Comparison of ENCODE assay signal across 1 cellular context in the genomic region with DNA sequence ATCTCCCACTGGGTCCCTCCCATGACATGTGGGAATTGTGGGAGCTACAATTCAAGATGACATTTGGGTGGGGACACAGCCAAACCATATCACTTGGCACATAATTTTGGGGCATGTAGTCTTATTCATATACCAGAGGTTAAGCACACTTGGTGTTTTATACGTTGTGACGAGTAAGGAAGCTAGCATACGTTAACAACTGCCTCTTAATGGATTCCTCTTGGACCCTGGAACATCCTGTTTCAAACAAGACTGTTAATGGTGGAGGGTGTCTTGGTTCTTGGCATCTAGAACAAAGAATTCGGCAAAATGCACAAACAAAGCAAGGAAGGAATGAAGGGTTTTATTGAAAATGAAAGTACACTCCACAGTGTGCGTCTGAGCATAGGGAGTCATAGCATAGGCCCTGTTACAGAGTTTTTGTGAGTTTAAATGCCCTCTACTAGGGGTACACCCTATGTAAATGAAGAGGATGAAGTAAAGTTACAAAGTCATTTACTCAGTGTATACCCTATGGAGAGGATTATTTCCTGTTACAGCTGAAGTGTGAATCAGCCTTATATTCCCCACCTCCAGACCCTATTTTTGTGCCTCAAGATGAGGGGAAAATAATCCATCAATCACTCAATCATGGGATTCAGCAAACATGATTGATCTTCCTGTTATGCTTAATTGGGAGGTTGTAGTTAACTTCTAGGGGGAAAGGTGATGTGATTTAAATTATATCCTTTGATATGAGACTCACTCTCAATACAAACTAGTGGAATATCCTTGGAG.
TF ChIP-seq lines count a peak whose summit lies in the region.

No MANE protein-coding gene starts in this region.

TF ChIP-seq in endothelial cell of umbilical vein, 7 proteins besides CTCF, POLR2A, EP300 and RAD21:
- TF ChIP-seq EZH2 (IDR thresholded peaks at IDR 0.05; ENCODE audit: borderline replicate concordance, low read depth, low read length, severe bottlenecking) (no peak), GATA2 (IDR thresholded peaks at IDR 0.05; ENCODE audit: insufficient read depth, insufficient read length, low read depth, low read length) (no peak), FOS (IDR thresholded peaks at IDR 0.05; ENCODE audit: borderline replicate concordance, insufficient read depth, low read length) (no peak), MYC (IDR thresholded peaks at IDR 0.05; ENCODE audit: low read depth, low read length) (no peak), JUN (IDR thresholded peaks at IDR 0.05; ENCODE audit: borderline replicate concordance, insufficient read depth, insufficient read length, low read depth) (no peak), POLR2AphosphoS5 (IDR thresholded peaks at IDR 0.05; ENCODE audit: insufficient read depth, low read depth, low read length) (no peak), MAX (IDR thresholded peaks at IDR 0.05; ENCODE audit: insufficient read depth, insufficient read length) (no peak)
TF ChIP-seq in endothelial cell of umbilical vein: peak in this region for 0.
